In the genomic region with DNA sequence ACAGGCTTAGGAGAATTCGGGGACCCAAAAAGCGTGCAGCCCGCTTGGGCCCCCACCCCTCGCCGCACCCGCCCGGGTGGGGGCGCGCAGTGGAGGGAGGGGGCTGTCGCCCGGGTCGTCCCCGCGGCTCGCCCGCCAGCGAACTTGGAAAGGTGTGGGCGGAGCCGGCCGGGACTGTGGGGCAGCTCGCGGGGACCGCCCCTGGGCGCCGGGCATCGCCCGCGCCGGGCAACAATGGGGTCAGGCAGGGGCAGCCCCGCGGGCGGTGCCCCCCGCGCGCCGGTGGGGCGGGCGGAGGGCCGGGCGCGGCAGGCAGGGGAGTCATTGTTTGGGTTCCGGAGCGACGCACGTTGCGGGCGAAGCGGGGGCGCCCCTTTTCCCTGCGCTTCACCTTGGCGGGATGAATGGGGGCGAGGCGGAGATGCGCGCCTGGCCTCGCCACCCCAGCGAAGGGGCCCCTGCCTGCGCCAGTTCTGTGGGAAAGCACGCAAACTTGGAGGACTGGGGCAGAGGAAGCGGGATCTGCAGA, we compare ENCODE assay signal across 8 cellular contexts. TPM values are rescaled to one million over a fixed set of nuclear protein-coding genes. Genes with fewer than 3 reads are reported as not detected.
DNase-seq lines count a peak whose midpoint lies in the region; ATAC-seq and TF ChIP-seq lines count a peak whose summit lies in the region.

No MANE protein-coding gene starts in this region.

- H3K27me3 ChIP-seq in dorsolateral prefrontal cortex = no peaks in the 10 kb centered on the region
- H3K27me3 ChIP-seq in mononuclear cell (ENCODE audit: insufficient read depth, low read length) = peaks cover 7% of the 10 kb centered on the region

- H3K4me1 ChIP-seq in mononuclear cell (ENCODE audit: insufficient read depth, low read length) = peaks cover 28% of the 10 kb centered on the region

- CTCF ChIA-PET in activated CD4-positive, alpha-beta T cell treated with anti-CD3 and anti-CD28 coated beads for 36 hours (lab: Charles Lee) = interaction anchor here (0.6 to 3.6 kb wide), 2 partner anchors 153 to 250 kb away, joined by 3 to 14 read pairs; no protein-coding TSS in a partner anchor

- peak; percentile 40 for ATAC-seq in GM18498 (IDR thresholded peaks at IDR 0.05; ENCODE audit: unreplicated experiment)
- peak; percentile 20 for ATAC-seq in activated CD4-positive, alpha-beta T cell treated with anti-CD3 and anti-CD28 coated beads for 36 hours

- intact Hi-C loops in activated CD4-positive, alpha-beta T cell treated with anti-CD3 and anti-CD28 coated beads for 36 hours (cut with DNase I, micrococcal nuclease) = loop anchor here (1.0 to 5.0 kb wide), 18 partner anchors 73 to 1408 kb away; partner anchors contain the start of genes BORA (in 1 of the 2), COMMD6 (in 1 of the 2), MZT1 (in 1 of the 2) and PIBF1 (in 1 of the 2)
- intact Hi-C loops in dorsolateral prefrontal cortex (cut with DNase I) = loop anchor here (5.0 to 10.0 kb wide), 4 partner anchors 150 to 440 kb away; no protein-coding TSS in a partner anchor

- H3K4me3 ChIP-seq in HFF-Myc (replicated peaks; ENCODE audit: low read depth, low read length) (peak overlapping the region; percentile 64), dorsolateral prefrontal cortex (peak overlapping the region; percentile 65 to 91 (median 80)), mononuclear cell (ENCODE audit: low read length) (peak overlapping the region; percentile 61)

- H3K27ac ChIP-seq in dorsolateral prefrontal cortex = peak overlapping the region in 56 of 59 donors; percentile 45 to 94 (median 86)

- no peaks in the 10 kb centered on the region for H3K27me3 Mint-ChIP-seq in activated CD4-positive, alpha-beta T cell treated with anti-CD3 and anti-CD28 coated beads for 36 hours

- TF ChIP-seq CTCF in HFF-Myc (IDR thresholded peaks at IDR 0.05; ENCODE audit: low read depth, low read length, missing control alignments) = no peak
- no peak for TF ChIP-seq CTCF in dorsolateral prefrontal cortex (IDR thresholded peaks at IDR 0.05 in 54 of 56, conservative IDR thresholded peaks at IDR 0.05 in 2 of 56; ENCODE audit: low read depth in 1 of 56, partially characterized antibody in 56 of 56)

- no peaks in the 10 kb centered on the region for H3K9me3 Mint-ChIP-seq in activated CD4-positive, alpha-beta T cell treated with anti-CD3 and anti-CD28 coated beads for 36 hours (ENCODE audit: low read depth)

- peak overlapping the region; percentile 65 for H3K27ac Mint-ChIP-seq in activated CD4-positive, alpha-beta T cell treated with anti-CD3 and anti-CD28 coated beads for 36 hours

- no peaks in the 10 kb centered on the region for H3K36me3 Mint-ChIP-seq in activated CD4-positive, alpha-beta T cell treated with anti-CD3 and anti-CD28 coated beads for 36 hours (ENCODE audit: low read depth)

- DNase-seq in HFF-Myc (ENCODE audit: extremely low read depth, low read depth) = no peak
- DNase-seq in NCI-H1105 treated with DMSO at 0.1 percent for 48 hours (lab: John Stamatoyannopoulos, UW) = peak; percentile 61
- peak; percentile 87 for DNase-seq in activated CD4-positive, alpha-beta T cell treated with anti-CD3 and anti-CD28 coated beads for 36 hours
- DNase-seq in dorsolateral prefrontal cortex = peak in 3 of 10 donors; percentile 21 to 45 (median 30)
- DNase-seq in stimulated activated CD8-positive, alpha-beta memory T cell treated with anti-CD3 and anti-CD28 coated beads, Interleukin-7, amount 100 ng/mL, for 24 hours (ENCODE audit: low read depth) = peak; percentile 35
- no peak for DNase-seq in UCSD-AML1 (lab: John Stamatoyannopoulos, UW; ENCODE audit: unreplicated experiment)

- H3K4me3 Mint-ChIP-seq in activated CD4-positive, alpha-beta T cell treated with anti-CD3 and anti-CD28 coated beads for 36 hours = no peak overlapping the region

- H3K9me3 ChIP-seq in mononuclear cell (ENCODE audit: low read depth, low read length) = no peaks in the 10 kb centered on the region

- POLR2A ChIA-PET in activated CD4-positive, alpha-beta T cell treated with anti-CD3 and anti-CD28 coated beads for 36 hours (lab: Charles Lee) = interaction anchor here (1.7 kb wide), 1 partner anchor 152 kb away, joined by 11 read pairs; no protein-coding TSS in a partner anchor

- peaks cover 28% of the 10 kb centered on the region for H3K4me1 Mint-ChIP-seq in activated CD4-positive, alpha-beta T cell treated with anti-CD3 and anti-CD28 coated beads for 36 hours

RNA-seq across cellular contexts. Expression of gene KLF12, which starts 0.6 kb away (rescaled TPM):
- 10 to 100 TPM; 20.1 to 29.2 TPM for total RNA-seq in activated CD4-positive, alpha-beta T cell treated with anti-CD3 and anti-CD28 coated beads for 36 hours
- total RNA-seq in dorsolateral prefrontal cortex (10 to 100 TPM; 15.9 to 57.5 (median 36.6) TPM), mononuclear cell (62.3 TPM)

Comparison
In these comparisons a context has a peak if more than half of its experiments do, and no peak if none do; other contexts are left out.
1. DNase-seq: peak in NCI-H1105 treated with DMSO at 0.1 percent for 48 hours (single experiment), activated CD4-positive, alpha-beta T cell treated with anti-CD3 and anti-CD28 coated beads for 36 hours (single experiment) and stimulated activated CD8-positive, alpha-beta memory T cell treated with anti-CD3 and anti-CD28 coated beads, Interleukin-7, amount 100 ng/mL, for 24 hours (single experiment); none in HFF-Myc (single experiment) and UCSD-AML1 (single experiment).
2. Peak in every context shown above with its lines, with median percentiles within 50 percentile points of each other: H3K4me3 ChIP-seq.